ENCODE assay signal across 9 cellular contexts in genomic region chr6:11202513-11203305, GRCh38. TPM values are rescaled to one million over a fixed set of nuclear protein-coding genes. Genes with fewer than 3 reads are reported as not detected.
DNase-seq lines count a peak whose midpoint lies in the region; ATAC-seq and TF ChIP-seq lines count a peak whose summit lies in the region.
"Had no signal": no experiment of that assay in that cellular context is flagged by ENCODE, and none has a peak within 500 bp of the region (broad histone marks: within the 10 kb centered on the region; RNA-seq: fewer than 3 reads in every experiment).

No MANE protein-coding gene starts in this region.

- no peaks in the 10 kb centered on the region for H3K27me3 ChIP-seq in A673 (replicated peaks; ENCODE audit: insufficient read depth, low read depth, low read length, poor library complexity)
- H3K27me3 ChIP-seq in naive thymus-derived CD4-positive, alpha-beta T cell (ENCODE audit: control insufficient read depth in 2 of 2, insufficient read depth in 2 of 2, low read length in 2 of 2): no peaks in the 10 kb centered on the region
- H3K27me3 ChIP-seq in ovary: no peaks in the 10 kb centered on the region

- H3K36me3 Mint-ChIP-seq in naive thymus-derived CD4-positive, alpha-beta T cell: peaks cover 10 to 69% (median 46%) of the 10 kb centered on the region in 5 donors

- no peak for TF ChIP-seq RAD21 in Ishikawa (IDR thresholded peaks at IDR 0.05; ENCODE audit: low read depth)

- H3K9me3 Mint-ChIP-seq in naive thymus-derived CD4-positive, alpha-beta T cell: no peaks in the 10 kb centered on the region

- no peak for TF ChIP-seq POLR2A in ovary (IDR thresholded peaks at IDR 0.05)

- H3K27ac Mint-ChIP-seq in naive thymus-derived CD4-positive, alpha-beta T cell: peak overlapping the region in 6 of 9 donors; percentile 18 to 98 (median 72)

- H3K9me3 ChIP-seq in A673 (ENCODE audit: low read depth, low read length, poor library complexity, severe bottlenecking) (no peaks in the 10 kb centered on the region), ovary (no peaks in the 10 kb centered on the region)
- H3K9me3 ChIP-seq in naive thymus-derived CD4-positive, alpha-beta T cell (ENCODE audit: control insufficient read depth in 2 of 3, low read length in 3 of 3): no peaks in the 10 kb centered on the region

- H3K27me3 Mint-ChIP-seq in naive thymus-derived CD4-positive, alpha-beta T cell: no peaks in the 10 kb centered on the region

- intact Hi-C loops in A673 (cut with micrococcal nuclease; ENCODE audit: unreplicated experiment): no loop called here
- intact Hi-C loops in naive thymus-derived CD4-positive, alpha-beta T cell (cut with micrococcal nuclease): no loop called here
- intact Hi-C loops in ovary (cut with DNase I): no loop called here

- H3K4me3 ChIP-seq in A673 (ENCODE audit: low read depth, low read length, poor library complexity, severe bottlenecking): no peak overlapping the region
- peak overlapping the region; percentile 9 for H3K4me3 ChIP-seq in coronary artery
- H3K4me3 ChIP-seq in naive thymus-derived CD4-positive, alpha-beta T cell (ENCODE audit: low read length): no peak overlapping the region
- H3K4me3 ChIP-seq in ovary: no peak overlapping the region

- peaks cover 39 to 79% (median 61%) of the 10 kb centered on the region in 7 donors for H3K4me1 Mint-ChIP-seq in naive thymus-derived CD4-positive, alpha-beta T cell

- TF ChIP-seq CTCF in A673 (conservative IDR thresholded peaks at IDR 0.05; ENCODE audit: low read depth, low read length) (no peak), coronary artery (IDR thresholded peaks at IDR 0.05) (no peak), ovary (IDR thresholded peaks at IDR 0.05) (no peak)

- peak; percentile 82 for DNase-seq in A673 (ENCODE audit: low spot score)
- DNase-seq in coronary artery (ENCODE audit: low spot score): no peak
- DNase-seq in naive thymus-derived CD4-positive, alpha-beta T cell: peak in 2 of 9 donors; percentile 11 to 39
- no peak for DNase-seq in stimulated activated CD4-positive, alpha-beta T cell treated with anti-CD3 and anti-CD28 coated beads, Interleukin-4, amount 100 ng/mL, for 24 hours
- DNase-seq in ovary: no peak
- DNase-seq in DMS 273 treated with DMSO at 0.1 percent for 48 hours (lab: John Stamatoyannopoulos, UW): no peak
- DNase-seq: GDM1 had no signal

- CTCF ChIA-PET in A673 (lab: Charles Lee): no interaction called here
- CTCF ChIA-PET in naive thymus-derived CD4-positive, alpha-beta T cell (lab: Charles Lee): interaction anchor here (0.6 to 0.7 kb wide), 2 partner anchors 57 to 296 kb away, joined by 3 read pairs; no protein-coding TSS in a partner anchor

- 72 to 83% (median 78%) methylated on average over 9 of the region's 9 CpGs for WGBS in ovary, 3 donors

- POLR2A ChIA-PET in A673 (lab: Charles Lee; ENCODE audit: low non-redundant PET): interaction anchor here (0.7 kb wide), 1 partner anchor 60 kb away, joined by 3 read pairs; no protein-coding TSS in a partner anchor
- POLR2A ChIA-PET in naive thymus-derived CD4-positive, alpha-beta T cell (lab: Charles Lee): no interaction called here

- H3K36me3 ChIP-seq in A673 (ENCODE audit: insufficient read depth, low read length, poor library complexity, severe bottlenecking) (no peaks in the 10 kb centered on the region), ovary (no peaks in the 10 kb centered on the region)
- no peaks in the 10 kb centered on the region for H3K36me3 ChIP-seq in naive thymus-derived CD4-positive, alpha-beta T cell (ENCODE audit: control insufficient read depth in 2 of 3, insufficient read depth in 3 of 3, low read length in 3 of 3)

- peak overlapping the region in 4 of 10 donors; percentile 1 to 83 (median 65) for H3K4me3 Mint-ChIP-seq in naive thymus-derived CD4-positive, alpha-beta T cell

- H3K4me1 ChIP-seq in A673 (ENCODE audit: insufficient read depth, low read length, poor library complexity, severe bottlenecking) (peaks cover 44% of the 10 kb centered on the region), ovary (ENCODE audit: insufficient read depth) (no peaks in the 10 kb centered on the region)
- peaks cover 11 to 44% of the 10 kb centered on the region in 2 donors for H3K4me1 ChIP-seq in naive thymus-derived CD4-positive, alpha-beta T cell (ENCODE audit: control insufficient read depth in 2 of 2, insufficient read depth in 2 of 2, low read length in 2 of 2)

- TF ChIP-seq EP300 in Ishikawa (IDR thresholded peaks at IDR 0.05; ENCODE audit: borderline replicate concordance) (0 out of 2 replicates have a peak, but pooled peaks have one; percentile 51), ovary (IDR thresholded peaks at IDR 0.05) (no peak)

- ATAC-seq in naive thymus-derived CD4-positive, alpha-beta T cell: peak; percentile 42
- ATAC-seq in GM21825 (IDR thresholded peaks at IDR 0.05; ENCODE audit: unreplicated experiment): no peak

- H3K27ac ChIP-seq in A673 (ENCODE audit: low read depth, low read length, poor library complexity, severe bottlenecking): peak overlapping the region; percentile 61
- peak overlapping the region in 1 of 2 donors; percentile 0 for H3K27ac ChIP-seq in coronary artery
- H3K27ac ChIP-seq in naive thymus-derived CD4-positive, alpha-beta T cell (ENCODE audit: low read depth, low read length): no peak overlapping the region
- no peak overlapping the region for H3K27ac ChIP-seq in ovary

- BruUV-seq in A673 (replicated peaks; lab: Mats Ljungman, UMichigan): TSS peak; percentile 33

TF ChIP-seq in Ishikawa, 13 proteins besides CTCF, POLR2A, EP300 and RAD21:
- 0 out of 2 replicates have a peak, but pooled peaks have one; percentile 20 for TF ChIP-seq MAX (IDR thresholded peaks at IDR 0.05)
- TF ChIP-seq CREB1 (IDR thresholded peaks at IDR 0.05; ENCODE audit: low read depth): no peak
- no peak for TF ChIP-seq USF1 (IDR thresholded peaks at IDR 0.05)
- TF ChIP-seq ZBTB7A (IDR thresholded peaks at IDR 0.05; ENCODE audit: low read depth): no peak

RNA-seq across cellular contexts. Expression of gene NEDD9, which starts 29.8 kb away (rescaled TPM):
- total RNA-seq in A673 (2021) (5.6 and 6.6 TPM in 2 replicates), ovary (10 to 100 TPM in 5 of 7 donors, 1 to 10 TPM in 2; 5.0 to 49.4 (median 17.4) TPM)
- total RNA-seq in naive thymus-derived CD4-positive, alpha-beta T cell: 10 to 100 TPM; 29.4 to 62.9 (median 40.2) TPM
- 10 to 100 TPM; 14.2 to 30.7 TPM for polyA plus RNA-seq in naive thymus-derived CD4-positive, alpha-beta T cell
- 10 to 100 TPM in 1 of 2 donors, 1 to 10 TPM in 1; 8.7 to 13.7 TPM for polyA plus RNA-seq in ovary
